21 cellular contexts compared by ENCODE assay signal in genomic region chr1:59511476-59512465, GRCh38.
A peak's percentile ranks its signal among the peaks of the same experiment; 100 is the strongest.
DNase-seq lines count a peak whose midpoint lies in the region; ATAC-seq and TF ChIP-seq lines count a peak whose summit lies in the region.
"Had no signal": no experiment of that assay in that cellular context is flagged by ENCODE, and none has a peak within 500 bp of the region (broad histone marks: within the 10 kb centered on the region; RNA-seq: fewer than 3 reads in every experiment).

No MANE protein-coding gene starts in this region.

- H3K27ac ChIP-seq in gastroesophageal sphincter (peak overlapping the region in 1 of 4 donors; percentile 39), sigmoid colon (peak overlapping the region in 3 of 4 donors; percentile 30 to 41 (median 31)), upper lobe of left lung (no peak overlapping the region)
- H3K27ac ChIP-seq: brain microvascular endothelial cell, C4-2B, neural progenitor cell, SK-N-MC, upper lobe of right lung, VCaP had no signal

- peak; percentile 39 for ATAC-seq in gastroesophageal sphincter
- ATAC-seq in HG03108 (IDR thresholded peaks at IDR 0.05; ENCODE audit: unreplicated experiment) = no peak
- ATAC-seq in upper lobe of left lung (ENCODE audit: low FRiP score in 2 of 2) = no peak
- no peak for ATAC-seq in HG02973 (IDR thresholded peaks at IDR 0.05; ENCODE audit: unreplicated experiment)
- ATAC-seq: T-helper 17 cell, upper lobe of right lung had no signal

- TF ChIP-seq POLR2A in gastroesophageal sphincter (IDR thresholded peaks at IDR 0.05) (no peak), sigmoid colon (IDR thresholded peaks at IDR 0.05) (no peak), upper lobe of left lung (IDR thresholded peaks at IDR 0.05) (no peak)

- H3K36me3 ChIP-seq in gastroesophageal sphincter (no peaks in the 10 kb centered on the region), sigmoid colon (no peaks in the 10 kb centered on the region), upper lobe of left lung (no peaks in the 10 kb centered on the region)
- H3K36me3 ChIP-seq: brain microvascular endothelial cell, neural progenitor cell, upper lobe of right lung had no signal

- intact Hi-C loops in sigmoid colon (cut with DNase I) = loop anchor here (2.0 to 5.0 kb wide), 5 partner anchors 65 to 214 kb away; partner anchors contain the start of gene FGGY

- TF ChIP-seq CTCF in gastroesophageal sphincter (IDR thresholded peaks at IDR 0.05) (no peak), sigmoid colon (IDR thresholded peaks at IDR 0.05) (no peak), upper lobe of left lung (IDR thresholded peaks at IDR 0.05) (no peak)

- peak; percentile 28 for DNase-seq in HCEC 1CT
- peak; percentile 89 for DNase-seq in amniotic epithelial cell (ENCODE audit: low read depth)
- no peak for DNase-seq in sigmoid colon
- no peak for DNase-seq in NCI-H1417 (lab: John Stamatoyannopoulos, UW)
- DNase-seq in upper lobe of left lung = no peak
- DNase-seq: activated CD4-positive, alpha-beta T cell treated with anti-CD3 and anti-CD28 coated beads, Interleukin-2, amount 10 ng/mL, durations not matched to agents 7 days and 5 days; activated naive CD8-positive, alpha-beta T cell treated with anti-CD3 and anti-CD28 coated beads for 36 hours; brain microvascular endothelial cell; foreskin melanocyte; MM.1S; NCI-H1694 treated with DMSO at 0.1 percent for 48 hours; NCI-H526; T-helper 17 cell; upper lobe of right lung had no signal

- H3K9me3 ChIP-seq in gastroesophageal sphincter = no peaks in the 10 kb centered on the region
- no peaks in the 10 kb centered on the region for H3K9me3 ChIP-seq in sigmoid colon
- no peaks in the 10 kb centered on the region for H3K9me3 ChIP-seq in upper lobe of left lung
- H3K9me3 ChIP-seq: upper lobe of right lung had no signal

- no peak for TF ChIP-seq EP300 in gastroesophageal sphincter (IDR thresholded peaks at IDR 0.05)
- no peak for TF ChIP-seq EP300 in sigmoid colon (IDR thresholded peaks at IDR 0.05)
- TF ChIP-seq EP300 in upper lobe of left lung (IDR thresholded peaks at IDR 0.05) = no peak

- H3K4me3 ChIP-seq in gastroesophageal sphincter = no peak overlapping the region
- no peak overlapping the region for H3K4me3 ChIP-seq in sigmoid colon
- no peak overlapping the region for H3K4me3 ChIP-seq in upper lobe of left lung
- H3K4me3 ChIP-seq: neural progenitor cell, SK-N-MC, upper lobe of right lung had no signal

- 89 to 93% methylated on average over 6 to 7 of the region's 7 CpGs for WGBS in gastroesophageal sphincter (ENCODE audit: low coverage in 1 of 2), 2 donors
- WGBS in sigmoid colon, 2 donors = 89 to 92% methylated on average over 7 of the region's 7 CpGs
- WGBS in upper lobe of left lung, 2 donors = 87% methylated on average over 7 of the region's 7 CpGs

- H3K4me1 ChIP-seq in gastroesophageal sphincter = peaks cover 4 to 37% (median 12%) of the 10 kb centered on the region in 3 donors
- peaks cover 0 to 72% (median 66%) of the 10 kb centered on the region in 4 donors for H3K4me1 ChIP-seq in sigmoid colon
- peaks cover 0 to 14% (median 5%) of the 10 kb centered on the region in 4 donors for H3K4me1 ChIP-seq in upper lobe of left lung
- H3K4me1 ChIP-seq: neural progenitor cell had no signal

- H3K27me3 ChIP-seq in gastroesophageal sphincter = no peaks in the 10 kb centered on the region
- no peaks in the 10 kb centered on the region for H3K27me3 ChIP-seq in sigmoid colon
- no peaks in the 10 kb centered on the region for H3K27me3 ChIP-seq in upper lobe of left lung
- H3K27me3 ChIP-seq: brain microvascular endothelial cell, neural progenitor cell, upper lobe of right lung had no signal

Comparison
In these comparisons a context has a peak if more than half of its experiments do, and no peak if none do; other contexts are left out.
1. DNase-seq: peak in HCEC 1CT (single experiment) and amniotic epithelial cell (single experiment); none in sigmoid colon (single experiment), NCI-H1417 (0 of 3) and upper lobe of left lung (0 of 2).
2. H3K27ac ChIP-seq: peak in sigmoid colon (3 of 4); none in upper lobe of left lung (0 of 4).